Comparison of ENCODE assay signal across 1 cellular context in the genomic region with DNA sequence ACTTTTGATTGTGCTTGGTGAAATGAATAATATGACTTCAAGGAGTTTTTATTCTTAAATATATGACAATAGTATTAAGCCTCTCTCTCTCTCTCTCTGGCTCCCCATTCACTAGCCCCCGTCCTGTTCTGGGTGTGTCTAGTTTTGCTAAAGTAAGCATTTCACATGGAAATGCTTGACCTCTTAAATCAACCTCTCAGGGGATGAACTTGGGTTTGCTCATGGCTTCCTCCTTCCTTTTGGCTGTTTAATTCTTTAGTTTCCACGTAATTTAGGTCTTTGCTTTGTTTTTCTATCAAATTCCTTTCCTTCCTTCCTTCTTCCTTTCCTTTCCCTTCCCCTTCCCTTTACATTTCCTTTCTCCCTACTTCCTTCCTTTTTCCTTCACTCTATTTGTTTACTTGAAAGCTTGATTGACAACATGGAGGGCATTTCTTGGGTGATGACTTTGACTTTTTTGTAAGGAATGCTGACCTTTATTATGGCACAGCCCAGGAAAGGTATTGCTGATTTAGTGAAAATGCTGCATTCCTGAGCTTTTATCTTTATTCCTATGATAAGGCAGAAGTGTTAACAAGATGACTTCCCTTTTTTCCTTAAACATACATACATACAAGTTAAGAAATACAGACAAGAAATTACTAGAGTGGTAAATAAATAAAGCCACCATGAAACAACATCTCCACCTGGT.
TF ChIP-seq lines count a peak whose summit lies in the region.

No MANE protein-coding gene starts in this region.

TF ChIP-seq in HepG2, 621 proteins besides CTCF, POLR2A, EP300 and RAD21 (continued from another document):
- TF ChIP-seq ZNF788 (CRISPR knock-in tag; IDR thresholded peaks at IDR 0.05; ENCODE audit: borderline replicate concordance) (no peak), HNRNPK (IDR thresholded peaks at IDR 0.05; ENCODE audit: low read depth, low read length, poor library complexity, severe bottlenecking) (peak; percentile 53), ZNF772 (CRISPR knock-in tag; IDR thresholded peaks at IDR 0.05) (no peak), ZNF7 (CRISPR knock-in tag; IDR thresholded peaks at IDR 0.05) (no peak), GPN1 (CRISPR knock-in tag; IDR thresholded peaks at IDR 0.05; ENCODE audit: borderline replicate concordance) (no peak), JUN (CRISPR knock-in tag; IDR thresholded peaks at IDR 0.05) (no peak), ZFAT (CRISPR knock-in tag; conservative IDR thresholded peaks at IDR 0.05) (no peak), ZFP82 (CRISPR knock-in tag; IDR thresholded peaks at IDR 0.05; ENCODE audit: borderline replicate concordance) (no peak), MLLT10 (CRISPR knock-in tag; IDR thresholded peaks at IDR 0.05) (no peak), ZNF430 (CRISPR knock-in tag; IDR thresholded peaks at IDR 0.05) (no peak), ZNF318 (CRISPR knock-in tag; IDR thresholded peaks at IDR 0.05) (no peak), MAFK (conservative IDR thresholded peaks at IDR 0.05 in 1 of 2, IDR thresholded peaks at IDR 0.05 in 1 of 2; ENCODE audit: low read length in 2 of 2) (peak; percentile 47 to 66)
- TF ChIP-seq, protein P1, sequence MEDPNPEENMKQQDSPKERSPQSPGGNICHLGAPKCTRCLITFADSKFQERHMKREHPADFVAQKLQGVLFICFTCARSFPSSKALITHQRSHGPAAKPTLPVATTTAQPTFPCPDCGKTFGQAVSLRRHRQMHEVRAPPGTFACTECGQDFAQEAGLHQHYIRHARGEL (CRISPR knock-in tag; IDR thresholded peaks at IDR 0.05): no peak
